In genomic region chr9:116279230-116279629, GRCh38 we compare ENCODE assay signal across 21 cellular contexts.
A peak's percentile ranks its signal among the peaks of the same experiment; 100 is the strongest.
DNase-seq lines count a peak whose midpoint lies in the region; ATAC-seq, FAIRE-seq and TF ChIP-seq lines count a peak whose summit lies in the region.
"Had no signal": no experiment of that assay in that cellular context is flagged by ENCODE, and none has a peak within 500 bp of the region (broad histone marks: within the 10 kb centered on the region; RNA-seq: fewer than 3 reads in every experiment).

No MANE protein-coding gene starts in this region.

- H3K4me3 ChIP-seq in choroid plexus epithelial cell (ENCODE audit: low read depth, low read length): no peak overlapping the region
- H3K4me3 ChIP-seq: ascending aorta, esophagus squamous epithelium, heart right ventricle, mucosa of descending colon, ovary, suprapubic skin had no signal

- DNase-seq in RPMI7951 (ENCODE audit: low read depth) (peak; percentile 58), choroid plexus epithelial cell (ENCODE audit: low read depth) (peak; percentile 53), iPS-NIHi7 (ENCODE audit: extremely low spot score) (peak; percentile 78), urothelium cell line (ENCODE audit: low spot score) (peak; percentile 57), CD1c-positive myeloid dendritic cell (ENCODE audit: extremely low spot score) (no peak), OCI-M2 (lab: John Stamatoyannopoulos, UW; ENCODE audit: unreplicated experiment) (no peak)
- DNase-seq: activated CD4-positive, alpha-beta T cell treated with anti-CD3 and anti-CD28 coated beads for 36 hours; activated CD8-positive, alpha-beta memory T cell treated with anti-CD3 and anti-CD28 coated beads, Interleukin-2, amount 50 U/mL, for 4 hours; activated naive CD4-positive, alpha-beta T cell; esophagus squamous epithelium; heart right ventricle; left cardiac atrium; mucosa of descending colon; NCI-H1417 treated with DMSO at 0.1 percent for 48 hours; NCI-H2171; ovary; PC-3; stimulated activated CD4-positive, alpha-beta T cell treated with anti-CD3 and anti-CD28 coated beads, Interleukin-2, amount 100 ng/mL, for 48 hours had no signal

- TF ChIP-seq CTCF in choroid plexus epithelial cell (conservative IDR thresholded peaks at IDR 0.05; ENCODE audit: low read depth, low read length): no peak

- no peak for ATAC-seq in HG03520 (IDR thresholded peaks at IDR 0.05; ENCODE audit: unreplicated experiment)
- ATAC-seq: activated CD4-positive, alpha-beta T cell treated with anti-CD3 and anti-CD28 coated beads for 36 hours; left cardiac atrium; mucosa of descending colon; PC-3 had no signal

- FAIRE-seq in urothelium cell line (lab: Jason Lieb, UNC): no peak

Comparison
In these comparisons a context has a peak if more than half of its experiments do, and no peak if none do; other contexts are left out.
1. DNase-seq: peak in RPMI7951 (single experiment), choroid plexus epithelial cell (single experiment), iPS-NIHi7 (single experiment) and urothelium cell line (single experiment); none in CD1c-positive myeloid dendritic cell (single experiment) and OCI-M2 (single experiment).